8 cellular contexts compared by ENCODE assay signal in genomic region chr1:111615874-111616715, GRCh38. TPM values are rescaled to one million over a fixed set of nuclear protein-coding genes. Genes with fewer than 3 reads are reported as not detected.
DNase-seq lines count a peak whose midpoint lies in the region; ATAC-seq, FAIRE-seq and TF ChIP-seq lines count a peak whose summit lies in the region.

No MANE protein-coding gene starts in this region.

- H3K27me3 Mint-ChIP-seq in activated CD8-positive, alpha-beta T cell treated with anti-CD3 and anti-CD28 coated beads for 36 hours, result no peaks in the 10 kb centered on the region
- no peaks in the 10 kb centered on the region for H3K27me3 Mint-ChIP-seq in stimulated activated naive CD8-positive, alpha-beta T cell treated with anti-CD3 and anti-CD28 coated beads, Interleukin-15, Interleukin-2, amounts not matched to agents 100 ng/mL and 50 ng/mL, for 24 hours

- intact Hi-C loops in activated CD8-positive, alpha-beta T cell treated with anti-CD3 and anti-CD28 coated beads for 36 hours (cut with micrococcal nuclease), result no loop called here

- POLR2A ChIA-PET in activated CD8-positive, alpha-beta T cell treated with anti-CD3 and anti-CD28 coated beads for 36 hours (lab: Charles Lee), result interaction anchor here (0.7 to 10.9 kb wide), 9 partner anchors 10 to 736 kb away, joined by 3 to 176 read pairs (median 4); no protein-coding TSS in a partner anchor

- DNase-seq in stimulated activated CD4-positive, alpha-beta T cell treated with anti-CD3 and anti-CD28 coated beads, Interleukin-1b, Interleukin-23, amount 100 ng/mL, for 1 hour (ENCODE audit: low read depth in 2 of 2), result peak; percentile 26 to 29
- no peak for DNase-seq in stimulated activated CD4-positive, alpha-beta T cell treated with anti-CD3 and anti-CD28 coated beads, Interleukin-2, amount 100 ng/mL, for 48 hours
- DNase-seq in activated CD8-positive, alpha-beta T cell treated with anti-CD3 and anti-CD28 coated beads for 36 hours, result peak; percentile 75
- DNase-seq in NCI-H510A treated with DMSO at 0.1 percent for 48 hours (lab: John Stamatoyannopoulos, UW) (no peak), GM19239 (ENCODE audit: insufficient read length, low spot score) (no peak)
- DNase-seq in activated CD4-positive, CD25-positive, alpha-beta regulatory T cell (lab: John Stamatoyannopoulos, UW), result no peak

- H3K4me1 Mint-ChIP-seq in activated CD8-positive, alpha-beta T cell treated with anti-CD3 and anti-CD28 coated beads for 36 hours (ENCODE audit: low read depth), result peaks cover 39% of the 10 kb centered on the region
- peaks cover 45% of the 10 kb centered on the region for H3K4me1 Mint-ChIP-seq in stimulated activated naive CD8-positive, alpha-beta T cell treated with anti-CD3 and anti-CD28 coated beads, Interleukin-15, Interleukin-2, amounts not matched to agents 100 ng/mL and 50 ng/mL, for 24 hours (ENCODE audit: low read depth)

- no peaks in the 10 kb centered on the region for H3K9me3 Mint-ChIP-seq in activated CD8-positive, alpha-beta T cell treated with anti-CD3 and anti-CD28 coated beads for 36 hours
- H3K9me3 Mint-ChIP-seq in stimulated activated naive CD8-positive, alpha-beta T cell treated with anti-CD3 and anti-CD28 coated beads, Interleukin-15, Interleukin-2, amounts not matched to agents 100 ng/mL and 50 ng/mL, for 24 hours, result no peaks in the 10 kb centered on the region

- no peak for TF ChIP-seq CTCF in activated CD8-positive, alpha-beta T cell treated with anti-CD3 and anti-CD28 coated beads for 36 hours (IDR thresholded peaks at IDR 0.05)

- H3K27ac Mint-ChIP-seq in activated CD8-positive, alpha-beta T cell treated with anti-CD3 and anti-CD28 coated beads for 36 hours, result peak overlapping the region; percentile 91
- peak overlapping the region; percentile 88 for H3K27ac Mint-ChIP-seq in stimulated activated naive CD8-positive, alpha-beta T cell treated with anti-CD3 and anti-CD28 coated beads, Interleukin-15, Interleukin-2, amounts not matched to agents 100 ng/mL and 50 ng/mL, for 24 hours

- peaks cover 6% of the 10 kb centered on the region for H3K36me3 Mint-ChIP-seq in activated CD8-positive, alpha-beta T cell treated with anti-CD3 and anti-CD28 coated beads for 36 hours (ENCODE audit: low read depth)
- peaks cover 5% of the 10 kb centered on the region for H3K36me3 Mint-ChIP-seq in stimulated activated naive CD8-positive, alpha-beta T cell treated with anti-CD3 and anti-CD28 coated beads, Interleukin-15, Interleukin-2, amounts not matched to agents 100 ng/mL and 50 ng/mL, for 24 hours (ENCODE audit: low read depth)

- peak overlapping the region; percentile 32 for H3K4me3 Mint-ChIP-seq in activated CD8-positive, alpha-beta T cell treated with anti-CD3 and anti-CD28 coated beads for 36 hours
- H3K4me3 Mint-ChIP-seq in stimulated activated naive CD8-positive, alpha-beta T cell treated with anti-CD3 and anti-CD28 coated beads, Interleukin-15, Interleukin-2, amounts not matched to agents 100 ng/mL and 50 ng/mL, for 24 hours, result peak overlapping the region; percentile 42

- ATAC-seq in HG03558 (IDR thresholded peaks at IDR 0.05; ENCODE audit: extremely low read depth, unreplicated experiment), result peak; percentile 39
- ATAC-seq in activated CD8-positive, alpha-beta T cell treated with anti-CD3 and anti-CD28 coated beads for 36 hours, result peak; percentile 55

- no peak for FAIRE-seq in GM19239 (lab: Jason Lieb, UNC)

- CTCF ChIA-PET in activated CD8-positive, alpha-beta T cell treated with anti-CD3 and anti-CD28 coated beads for 36 hours (lab: Charles Lee), result interaction anchor here (0.8 to 9.7 kb wide), 13 partner anchors 10 to 118 kb away, joined by 3 to 77 read pairs (median 3); no protein-coding TSS in a partner anchor

RNA-seq across cellular contexts. Expression of gene RAP1A, which starts 3.5 kb away (rescaled TPM):
- total RNA-seq in activated CD8-positive, alpha-beta T cell treated with anti-CD3 and anti-CD28 coated beads for 36 hours, result 100 to 1,000 TPM; 197 to 198 TPM

Comparison
In these comparisons a context has a peak if more than half of its experiments do, and no peak if none do; other contexts are left out.
1. DNase-seq: peak in stimulated activated CD4-positive, alpha-beta T cell treated with anti-CD3 and anti-CD28 coated beads, Interleukin-1b, Interleukin-23, amount 100 ng/mL, for 1 hour (2 of 2) and activated CD8-positive, alpha-beta T cell treated with anti-CD3 and anti-CD28 coated beads for 36 hours (single experiment); none in stimulated activated CD4-positive, alpha-beta T cell treated with anti-CD3 and anti-CD28 coated beads, Interleukin-2, amount 100 ng/mL, for 48 hours (0 of 2), NCI-H510A treated with DMSO at 0.1 percent for 48 hours (single experiment), GM19239 (single experiment) and activated CD4-positive, CD25-positive, alpha-beta regulatory T cell (0 of 4).